ENCODE assay signal across 17 cellular contexts in the genomic region with DNA sequence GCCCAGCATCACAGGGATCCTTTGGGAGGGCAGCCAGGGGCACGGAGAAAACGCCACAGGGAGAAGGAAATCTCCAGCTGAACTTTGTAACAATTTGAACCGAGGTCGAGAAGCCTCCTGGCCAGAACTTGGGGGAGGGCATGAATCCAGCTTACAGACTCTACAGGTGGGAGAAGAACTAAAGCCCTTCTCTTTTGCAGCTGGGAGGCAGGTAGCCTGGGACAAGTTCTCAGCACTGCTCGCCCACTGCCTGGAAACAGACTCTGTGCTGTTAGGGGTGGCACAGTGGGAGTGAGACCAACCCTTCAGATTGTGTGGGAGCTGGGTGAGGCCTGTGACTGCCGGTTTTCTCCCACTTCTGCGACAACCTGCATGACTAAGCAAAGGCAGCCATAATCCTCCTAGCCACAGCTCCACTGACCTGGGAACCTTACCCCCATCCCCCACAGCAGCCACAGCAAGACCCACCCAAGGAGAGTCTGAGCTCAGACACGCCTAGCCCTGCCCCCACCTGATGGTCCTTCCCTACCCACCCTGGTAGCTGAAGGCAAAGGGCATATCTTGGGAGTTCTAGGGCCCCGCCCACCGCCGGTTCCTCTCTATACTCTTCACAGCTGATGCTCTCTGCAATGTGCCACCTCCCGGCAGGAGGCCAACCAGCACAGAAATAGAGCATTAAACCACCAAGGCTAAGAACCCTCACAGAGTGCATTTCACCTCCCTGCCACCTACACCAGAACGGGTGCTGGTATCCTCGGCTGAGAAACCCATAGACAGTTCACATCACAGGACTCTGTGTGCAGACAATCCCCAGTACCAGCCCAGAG.
DNase-seq lines count a peak whose midpoint lies in the region; TF ChIP-seq lines count a peak whose summit lies in the region.
"Had no signal": no experiment of that assay in that cellular context is flagged by ENCODE, and none has a peak within 500 bp of the region (broad histone marks: within the 10 kb centered on the region; RNA-seq: fewer than 3 reads in every experiment).

No MANE protein-coding gene starts in this region.

- H2AFZ ChIP-seq in Karpas-422 (ENCODE audit: low read length): no peak overlapping the region

- H3K4me3 ChIP-seq in Karpas-422 (ENCODE audit: low read length) (no peak overlapping the region), mesendoderm (ENCODE audit: low read length) (no peak overlapping the region)

- peaks cover 24% of the 10 kb centered on the region for H3K4me1 ChIP-seq in Karpas-422 (ENCODE audit: low read length)
- H3K4me1 ChIP-seq in mesendoderm (ENCODE audit: control insufficient read depth, low read depth, low read length): peaks cover 10% of the 10 kb centered on the region

- intact Hi-C loops in CD14-positive monocyte (cut with micrococcal nuclease) (no loop called here), posterior vena cava (cut with DNase I) (no loop called here)

- H3K4me3 Mint-ChIP-seq in CD14-positive monocyte (peak overlapping the region; percentile 28 to 61), nephron progenitor cell (no peak overlapping the region)

- DNase-seq in CD14-positive monocyte (ENCODE audit: low spot score) (no peak), Karpas-422 (peak; percentile 60), SW480 (ENCODE audit: low spot score) (peak; percentile 10), mesendoderm (peak; percentile 28), posterior vena cava (ENCODE audit: low spot score) (no peak), nephron progenitor cell (no peak), glomerular visceral epithelial cell (ENCODE audit: extremely low spot score) (no peak), activated gamma-delta T cell treated with Interleukin-2 at 50 U/mL for 16 hours (no peak)
- DNase-seq: 8988T, DMS 273 treated with DMSO at 0.1 percent for 48 hours, GF-D8, HCEC 1CT, NCI-H1417, NCI-H187, NCI-H2107, NCI-H510A treated with DMSO at 0.1 percent for 48 hours, NCI-H774 had no signal

- no peaks in the 10 kb centered on the region for H3K36me3 Mint-ChIP-seq in CD14-positive monocyte
- H3K36me3 Mint-ChIP-seq in nephron progenitor cell (ENCODE audit: low read depth): peaks cover 11% of the 10 kb centered on the region

- no peak overlapping the region for H4K5ac ChIP-seq in mesendoderm (ENCODE audit: low read length)

- WGBS in mesendoderm (ENCODE audit: extremely low coverage, insufficient coverage, low lambda C conversion rate): no CpG with 5 or more reads among the region's 14 CpGs

- H3K4me2 ChIP-seq in Karpas-422 (ENCODE audit: low read depth, low read length, poor library complexity, severe bottlenecking): no peak overlapping the region
- H3K4me2 ChIP-seq in mesendoderm (ENCODE audit: low read length): no peak overlapping the region

- no peaks in the 10 kb centered on the region for H4K20me1 ChIP-seq in Karpas-422 (ENCODE audit: insufficient read depth, low read depth, low read length)

- TF ChIP-seq CTCF in CD14-positive monocyte (IDR thresholded peaks at IDR 0.05): no peak
- TF ChIP-seq CTCF in nephron progenitor cell (IDR thresholded peaks at IDR 0.05): no peak

- no peak overlapping the region for H3K23ac ChIP-seq in mesendoderm (ENCODE audit: low read length)

- no peak overlapping the region for H3K18ac ChIP-seq in mesendoderm (ENCODE audit: low read length)

- H3K27me3 Mint-ChIP-seq in CD14-positive monocyte (ENCODE audit: low read depth in 3 of 3) (peaks cover 23 to 59% (median 36%) of the 10 kb centered on the region in 3 donors), nephron progenitor cell (ENCODE audit: low read depth, poor library complexity) (peaks cover 46% of the 10 kb centered on the region)

- H3K79me2 ChIP-seq in Karpas-422 (ENCODE audit: low read length) (no peaks in the 10 kb centered on the region), mesendoderm (ENCODE audit: control insufficient read depth, insufficient read depth, low read length) (no peaks in the 10 kb centered on the region)

- H3K9me3 ChIP-seq in Karpas-422 (ENCODE audit: low read length): peaks cover 5% of the 10 kb centered on the region

- no peaks in the 10 kb centered on the region for H3K79me1 ChIP-seq in mesendoderm (ENCODE audit: low read length)

- H2BK120ac ChIP-seq in mesendoderm (ENCODE audit: low read depth, low read length): no peak overlapping the region

- H3K27me3 ChIP-seq in Karpas-422 (ENCODE audit: low read length) (no peaks in the 10 kb centered on the region), mesendoderm (ENCODE audit: insufficient read depth, low read length, poor library complexity) (no peaks in the 10 kb centered on the region)

- H3K9me3 Mint-ChIP-seq in CD14-positive monocyte (peaks cover 0 to 11% (median 6%) of the 10 kb centered on the region in 7 donors), nephron progenitor cell (peaks cover 44% of the 10 kb centered on the region)

- peak overlapping the region; percentile 67 for H3K56ac ChIP-seq in mesendoderm (ENCODE audit: low read length)

- H3K27ac Mint-ChIP-seq in CD14-positive monocyte (no peak overlapping the region), nephron progenitor cell (no peak overlapping the region)

- no peak overlapping the region for H3K4ac ChIP-seq in mesendoderm (ENCODE audit: low read depth, low read length)

- H3K9ac ChIP-seq in Karpas-422 (ENCODE audit: low read length): no peak overlapping the region
- H3K9ac ChIP-seq in mesendoderm (ENCODE audit: low read length): no peak overlapping the region

- H3K9me2 ChIP-seq in Karpas-422 (replicated peaks; ENCODE audit: insufficient read depth, low read length): no peaks in the 10 kb centered on the region

- no peak overlapping the region for H2BK15ac ChIP-seq in mesendoderm (replicated peaks; ENCODE audit: low read depth)

- H4K8ac ChIP-seq in mesendoderm (ENCODE audit: low read depth, low read length): no peak overlapping the region

- no peak overlapping the region for H2BK5ac ChIP-seq in mesendoderm (ENCODE audit: low read length)

- peaks cover 6% of the 10 kb centered on the region for H3K4me1 Mint-ChIP-seq in CD14-positive monocyte
- H3K4me1 Mint-ChIP-seq in nephron progenitor cell: peaks cover 20% of the 10 kb centered on the region

- H3K27ac ChIP-seq in Karpas-422 (ENCODE audit: low read length) (no peak overlapping the region), mesendoderm (ENCODE audit: low read depth, low read length) (no peak overlapping the region)

- H3K36me3 ChIP-seq in Karpas-422 (ENCODE audit: insufficient read depth, low read length) (peaks cover 2% of the 10 kb centered on the region; the same call in 1 of the 2 replicates), mesendoderm (ENCODE audit: control insufficient read depth, insufficient read depth, low read length) (no peaks in the 10 kb centered on the region)

- no peak overlapping the region for H2AK5ac ChIP-seq in mesendoderm (ENCODE audit: low read length)

Comparison
In these comparisons a context has a peak if more than half of its experiments do, and no peak if none do; other contexts are left out.
1. DNase-seq: peak in Karpas-422 (single experiment), SW480 (single experiment) and mesendoderm (single experiment); none in CD14-positive monocyte (single experiment), posterior vena cava (single experiment), nephron progenitor cell (single experiment), glomerular visceral epithelial cell (single experiment) and activated gamma-delta T cell treated with Interleukin-2 at 50 U/mL for 16 hours (single experiment).